ENCODE assay signal across 1 cellular context in the genomic region with DNA sequence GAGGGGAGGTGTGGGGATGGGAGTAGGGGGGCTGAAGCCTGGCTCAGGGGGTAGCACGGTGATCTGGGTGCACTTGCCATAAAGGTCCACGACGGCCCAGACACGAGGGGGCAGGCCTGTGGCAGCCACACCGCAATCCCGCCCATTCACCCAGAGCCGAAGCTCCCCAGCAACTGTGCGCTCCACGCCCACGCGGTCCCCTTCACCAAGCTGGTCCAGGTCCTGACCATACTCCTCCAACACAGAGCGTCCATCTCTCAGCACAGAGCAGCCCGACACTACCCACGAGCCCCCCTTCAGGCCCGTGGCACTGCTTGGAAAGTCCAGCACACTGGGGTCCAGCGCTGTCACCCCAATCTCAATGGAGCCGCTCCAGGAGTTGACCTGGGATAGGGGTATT.
TF ChIP-seq lines count a peak whose summit lies in the region.

No MANE protein-coding gene starts in this region.

TF ChIP-seq in HCT116, 20 proteins besides CTCF, POLR2A, EP300 and RAD21:
- no peak for TF ChIP-seq SP1 (IDR thresholded peaks at IDR 0.05; ENCODE audit: low read depth)
- TF ChIP-seq ZNF274 (IDR thresholded peaks at IDR 0.05; ENCODE audit: low read depth, low read length) = no peak
- no peak for TF ChIP-seq ZFX (IDR thresholded peaks at IDR 0.05)
- TF ChIP-seq EZH2phosphoT487 (IDR thresholded peaks at IDR 0.05; ENCODE audit: borderline replicate concordance) = no peak
- TF ChIP-seq SRF (IDR thresholded peaks at IDR 0.05; ENCODE audit: low read depth) = no peak
- TF ChIP-seq FOSL1 (IDR thresholded peaks at IDR 0.05; ENCODE audit: low read depth) = no peak
- no peak for TF ChIP-seq TCF7L2 (IDR thresholded peaks at IDR 0.05; ENCODE audit: borderline replicate concordance, extremely low read depth, insufficient read depth, insufficient read length)
- no peak for TF ChIP-seq EZH2 (IDR thresholded peaks at IDR 0.05)
- no peak for TF ChIP-seq POLR2AphosphoS5 (IDR thresholded peaks at IDR 0.05; ENCODE audit: low read depth, low read length)
- TF ChIP-seq JUND (IDR thresholded peaks at IDR 0.05) = no peak
